Comparison of ENCODE assay signal across 2 cellular contexts in the genomic region with DNA sequence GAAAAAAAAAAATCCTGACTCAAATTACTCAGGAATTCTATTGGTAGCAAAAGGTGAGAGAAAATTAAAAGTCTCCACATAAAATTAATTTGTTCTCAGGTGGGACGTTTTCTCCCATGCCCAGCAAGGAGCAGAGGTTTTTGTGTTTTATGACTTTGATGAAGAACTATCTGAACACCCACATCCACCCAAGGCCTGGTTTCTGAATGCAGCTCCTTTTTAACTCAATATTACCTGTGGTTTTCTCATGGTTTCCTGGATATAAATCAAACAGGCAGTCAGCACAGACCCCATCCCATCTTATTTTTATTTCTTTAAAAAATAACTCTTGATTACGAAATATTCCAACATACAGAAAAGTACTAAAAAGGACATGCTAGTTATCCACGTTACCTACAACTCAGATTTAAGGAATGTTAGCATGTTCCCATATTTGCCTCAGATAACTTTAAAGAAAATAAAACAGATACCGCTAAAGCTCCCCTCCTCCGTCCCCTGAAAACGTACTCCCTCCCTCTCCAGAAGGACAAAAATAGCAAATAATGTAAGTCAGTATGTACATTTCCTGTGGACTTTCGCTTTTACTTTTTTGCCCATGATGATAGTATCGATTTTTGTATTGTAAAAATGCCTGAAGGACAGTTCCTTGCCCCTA.
A peak's percentile ranks its signal among the peaks of the same experiment; 100 is the strongest.
TF ChIP-seq lines count a peak whose summit lies in the region.

No MANE protein-coding gene starts in this region.

TF ChIP-seq in HEK293T, 16 proteins besides CTCF, POLR2A, EP300 and RAD21 (continued from another document):
- TF ChIP-seq, protein P1, sequence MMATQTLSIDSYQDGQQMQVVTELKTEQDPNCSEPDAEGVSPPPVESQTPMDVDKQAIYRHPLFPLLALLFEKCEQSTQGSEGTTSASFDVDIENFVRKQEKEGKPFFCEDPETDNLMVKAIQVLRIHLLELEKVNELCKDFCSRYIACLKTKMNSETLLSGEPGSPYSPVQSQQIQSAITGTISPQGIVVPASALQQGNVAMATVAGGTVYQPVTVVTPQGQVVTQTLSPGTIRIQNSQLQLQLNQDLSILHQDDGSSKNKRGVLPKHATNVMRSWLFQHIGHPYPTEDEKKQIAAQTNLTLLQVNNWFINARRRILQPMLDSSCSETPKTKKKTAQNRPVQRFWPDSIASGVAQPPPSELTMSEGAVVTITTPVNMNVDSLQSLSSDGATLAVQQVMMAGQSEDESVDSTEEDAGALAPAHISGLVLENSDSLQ (IDR thresholded peaks at IDR 0.05): 0 out of 2 replicates have a peak, but pooled peaks have one; percentile 14
- no peak for TF ChIP-seq SUZ12 (IDR thresholded peaks at IDR 0.05)

TF ChIP-seq in GM12878, 131 proteins besides CTCF, POLR2A, EP300 and RAD21 (continued from another document):
- peak; percentile 77 for TF ChIP-seq MEF2A (IDR thresholded peaks at IDR 0.05; ENCODE audit: insufficient read depth, low read depth, low read length)
